18 cellular contexts compared by ENCODE assay signal in the genomic region with DNA sequence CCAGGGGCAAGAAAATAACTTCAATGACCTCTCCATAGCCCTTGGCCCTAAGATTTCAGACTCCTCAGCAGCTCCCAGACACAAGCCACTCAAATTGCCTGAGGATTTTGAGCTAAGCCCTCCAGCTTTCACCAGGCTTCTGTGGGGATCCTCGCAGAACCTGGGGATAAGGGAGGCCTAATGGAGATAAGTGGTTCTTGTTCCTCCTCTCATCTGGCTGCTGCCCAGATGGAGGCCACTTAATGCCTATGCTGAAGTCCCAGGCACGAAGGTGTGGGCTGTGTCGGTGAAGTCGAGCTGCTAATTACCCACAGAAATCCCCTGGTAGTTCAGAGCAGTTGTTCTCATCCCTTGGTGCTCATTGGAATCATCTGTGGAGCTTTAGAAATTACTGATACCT. TPM values are rescaled to one million over a fixed set of nuclear protein-coding genes. Genes with fewer than 3 reads are reported as not detected.
A peak's percentile ranks its signal among the peaks of the same experiment; 100 is the strongest.
DNase-seq lines count a peak whose midpoint lies in the region; ATAC-seq and TF ChIP-seq lines count a peak whose summit lies in the region.
"Had no signal": no experiment of that assay in that cellular context is flagged by ENCODE, and none has a peak within 500 bp of the region (broad histone marks: within the 10 kb centered on the region; RNA-seq: fewer than 3 reads in every experiment).

No MANE protein-coding gene starts in this region.

- 86% methylated on average over 1 of the region's 4 CpGs for WGBS in right lobe of liver (ENCODE audit: insufficient coverage, low coverage, low lambda C conversion rate, missing lambda C conversion rate)

- TF ChIP-seq POLR2A in right lobe of liver (IDR thresholded peaks at IDR 0.05), result no peak

- H3K27me3 ChIP-seq in WERI-Rb-1 (ENCODE audit: insufficient read depth, low read depth, severe bottlenecking) (peaks cover 23% of the 10 kb centered on the region), right lobe of liver (no peaks in the 10 kb centered on the region)
- H3K27me3 ChIP-seq: BLaER1 treated with 17β-estradiol and CSF1 and Interleukin-3, amounts not matched to agents 10 nM and 100 nM had no signal

- no peak overlapping the region for H3K27ac ChIP-seq in WERI-Rb-1
- no peak overlapping the region for H3K27ac ChIP-seq in right lobe of liver
- H3K27ac ChIP-seq: BLaER1 treated with 17β-estradiol and CSF1 and Interleukin-3, amounts not matched to agents 10 nM and 100 nM had no signal

- ATAC-seq in right lobe of liver, result no peak
- no peak for ATAC-seq in HG02973 (IDR thresholded peaks at IDR 0.05; ENCODE audit: unreplicated experiment)
- ATAC-seq: GM12878 had no signal

- H3K36me3 ChIP-seq in WERI-Rb-1 (no peaks in the 10 kb centered on the region), right lobe of liver (no peaks in the 10 kb centered on the region)
- H3K36me3 ChIP-seq: BLaER1 treated with 17β-estradiol and CSF1 and Interleukin-3, amounts not matched to agents 10 nM and 100 nM had no signal

- no peak overlapping the region for H3K4me3 ChIP-seq in WERI-Rb-1 (ENCODE audit: low read depth, low read length)
- no peak overlapping the region for H3K4me3 ChIP-seq in right lobe of liver
- H3K4me3 ChIP-seq: BLaER1 treated with 17β-estradiol and CSF1 and Interleukin-3, amounts not matched to agents 10 nM and 100 nM; GM12878 had no signal

- H3K4me1 ChIP-seq in right lobe of liver, result no peaks in the 10 kb centered on the region

- intact Hi-C loops in right lobe of liver (cut with DNase I), result no loop called here

- DNase-seq in D341Med (ENCODE audit: low spot score) (peak; percentile 73), DMS79 treated with DMSO at 0.1 percent for 48 hours (lab: John Stamatoyannopoulos, UW) (peak; percentile 32), NCI-H524 treated with DMSO at 0.1 percent for 48 hours (lab: John Stamatoyannopoulos, UW) (peak; percentile 97), WERI-Rb-1 (peak; percentile 87), right lobe of liver (no peak), middle frontal gyrus (ENCODE audit: extremely low spot score, low spot score) (no peak)
- DNase-seq: CD8-positive, alpha-beta memory T cell; COR-L47; DMS153; DND-41; EL; H9 had no signal

- TF ChIP-seq CTCF in WERI-Rb-1 (IDR thresholded peaks at IDR 0.05; ENCODE audit: low read depth, low read length) (no peak), right lobe of liver (IDR thresholded peaks at IDR 0.05) (no peak)

- H3K9me3 ChIP-seq in WERI-Rb-1 (ENCODE audit: severe bottlenecking) (no peaks in the 10 kb centered on the region), right lobe of liver (no peaks in the 10 kb centered on the region)
- H3K9me3 ChIP-seq: BLaER1 treated with 17β-estradiol and CSF1 and Interleukin-3, amounts not matched to agents 10 nM and 100 nM had no signal

RNA-seq across cellular contexts. Expression of a gene that starts 10.2 kb away (rescaled TPM):
- total RNA-seq in right lobe of liver, result not detected
- total RNA-seq: B cell; CD8-positive, alpha-beta memory T cell; G401; HT-29 had no signal

Comparison
In these comparisons a context has a peak if more than half of its experiments do, and no peak if none do; other contexts are left out.
1. DNase-seq: peak in D341Med (single experiment), DMS79 treated with DMSO at 0.1 percent for 48 hours (single experiment), NCI-H524 treated with DMSO at 0.1 percent for 48 hours (single experiment) and WERI-Rb-1 (single experiment); none in right lobe of liver (0 of 3) and middle frontal gyrus (single experiment).